21 cellular contexts compared by ENCODE assay signal in genomic region chr5:87434461-87434860, GRCh38.
"Had no signal": no experiment of that assay in that cellular context is flagged by ENCODE, and none has a peak within 500 bp of the region (broad histone marks: within the 10 kb centered on the region; RNA-seq: fewer than 3 reads in every experiment).

No MANE protein-coding gene starts in this region.

- H3K27ac ChIP-seq: coronary artery, dorsolateral prefrontal cortex, esophagus muscularis mucosa, foreskin keratinocyte, gastroesophageal sphincter, heart left ventricle, hepatocyte, left lung, lower lobe of right lung had no signal

- H3K9me3 Mint-ChIP-seq: immature natural killer cell had no signal

- H3K4me1 Mint-ChIP-seq: immature natural killer cell, mesothelial cell of epicardium had no signal

- DNase-seq: cerebellar nuclear complex; dermis blood vessel endothelial cell; dorsolateral prefrontal cortex; effector CD4-positive, alpha-beta T cell; effector memory CD4-positive, alpha-beta T cell; foreskin keratinocyte; heart left ventricle; hypothalamus; immature natural killer cell; islet precursor cell; kidney; kidney glomerular epithelial cell; left lung; left ventricle myocardium superior; lower lobe of right lung; mesenchymal stem cell had no signal

- ATAC-seq: foreskin keratinocyte, gastroesophageal sphincter, heart left ventricle, left lung, left ventricle myocardium superior, lower lobe of right lung had no signal

- H3K4me1 ChIP-seq: esophagus muscularis mucosa, foreskin keratinocyte, gastroesophageal sphincter, heart left ventricle, left lung, lower lobe of right lung had no signal

- H3K27ac Mint-ChIP-seq: immature natural killer cell, mesothelial cell of epicardium had no signal

- H3K27me3 ChIP-seq: dorsolateral prefrontal cortex, esophagus muscularis mucosa, foreskin keratinocyte, gastroesophageal sphincter, heart left ventricle, hepatocyte, left lung had no signal

- H3K36me3 ChIP-seq: esophagus muscularis mucosa, gastroesophageal sphincter, heart left ventricle, left lung, lower lobe of right lung had no signal

- H3K36me3 Mint-ChIP-seq: immature natural killer cell, mesothelial cell of epicardium had no signal

- H3K4me3 Mint-ChIP-seq: immature natural killer cell, mesothelial cell of epicardium had no signal

- H3K4me3 ChIP-seq: coronary artery, dorsolateral prefrontal cortex, esophagus muscularis mucosa, gastroesophageal sphincter, heart left ventricle, hepatocyte, left lung, lower lobe of right lung had no signal

- H3K9me3 ChIP-seq: lower lobe of right lung had no signal
